In the genomic region with DNA sequence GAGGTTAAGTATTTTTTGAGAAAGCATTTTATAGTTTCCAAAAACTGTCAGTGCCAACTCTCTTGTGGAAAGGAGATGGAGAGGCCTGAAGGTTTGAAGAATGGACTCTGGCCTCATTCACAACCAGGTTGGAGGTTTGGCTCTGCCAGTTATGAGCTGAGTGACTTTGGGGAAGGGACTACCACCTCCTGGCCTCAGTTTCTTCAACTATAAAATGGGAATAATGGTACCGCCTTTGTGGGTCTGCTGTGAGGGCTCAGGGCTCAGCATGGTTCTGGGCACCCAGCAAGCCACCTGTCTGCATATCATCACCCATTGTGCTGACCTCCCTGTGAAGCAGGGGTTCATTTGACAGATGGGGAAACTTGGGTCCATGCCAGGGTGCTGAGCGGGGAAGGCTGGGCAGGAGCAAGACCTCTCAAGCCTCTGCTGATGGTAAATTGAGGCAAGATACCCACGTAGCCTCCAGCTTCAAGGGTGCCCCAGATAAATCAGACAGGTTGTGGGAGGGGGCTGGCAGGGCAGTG, we compare ENCODE assay signal across 23 cellular contexts. TPM values are rescaled to one million over a fixed set of nuclear protein-coding genes. Genes with fewer than 3 reads are reported as not detected.
DNase-seq lines count a peak whose midpoint lies in the region; ATAC-seq, FAIRE-seq and TF ChIP-seq lines count a peak whose summit lies in the region.
"Had no signal": no experiment of that assay in that cellular context is flagged by ENCODE, and none has a peak within 500 bp of the region (broad histone marks: within the 10 kb centered on the region; RNA-seq: fewer than 3 reads in every experiment).

No MANE protein-coding gene starts in this region.

- no peak for TF ChIP-seq CTCF in A549 (IDR thresholded peaks at IDR 0.05)
- TF ChIP-seq CTCF in Panc1 (IDR thresholded peaks at IDR 0.05) = no peak
- no peak for TF ChIP-seq CTCF in H1 (IDR thresholded peaks at IDR 0.05; ENCODE audit: control extremely low read depth in 1 of 3, insufficient read depth in 1 of 3, low read depth in 1 of 3, low read length in 3 of 3)
- TF ChIP-seq CTCF in endodermal cell (conservative IDR thresholded peaks at IDR 0.05) = no peak
- no peak for TF ChIP-seq CTCF in GM20000 (IDR thresholded peaks at IDR 0.05; ENCODE audit: extremely low read depth, missing control alignments)

- FAIRE-seq in A549 (lab: Jason Lieb, UNC) = no peak
- no peak for FAIRE-seq in H1 (lab: Jason Lieb, UNC)
- FAIRE-seq: HTR-8/SVneo had no signal

- H2BK120ac ChIP-seq in H1 (replicated peaks; ENCODE audit: low read depth, low read length) = no peak overlapping the region

- H3K23ac ChIP-seq in H1 (ENCODE audit: insufficient read length) = no peak overlapping the region

- no peak overlapping the region for H3K56ac ChIP-seq in H1 (replicated peaks; ENCODE audit: insufficient read length, low read depth, low read length)

- POLR2A ChIA-PET in A549 (lab: Yijun Ruan, JAX) = interaction anchor here (0.7 to 1.3 kb wide), 3 partner anchors 11 to 40 kb away, joined by 3 to 8 read pairs (median 4); no protein-coding TSS in a partner anchor
- POLR2A ChIA-PET in Panc1 (lab: Charles Lee) = interaction anchor here (0.6 kb wide), 2 partner anchors 38 to 114 kb away, joined by 3 to 4 read pairs; no protein-coding TSS in a partner anchor
- POLR2A ChIA-PET in H1 (lab: Charles Lee; ENCODE audit: partially characterized antibody) = interaction anchor here (1.0 to 2.4 kb wide), 2 partner anchors 11 kb away, joined by 3 to 7 read pairs; no protein-coding TSS in a partner anchor

- H3K9ac ChIP-seq in BLaER1 = no peak overlapping the region
- H3K9ac ChIP-seq in H1 (replicated peaks in 1 of 4; ENCODE audit: extremely low read depth in 1 of 4, low read depth in 3 of 4, low read length in 3 of 4) = no peak overlapping the region
- H3K9ac ChIP-seq in endodermal cell (ENCODE audit: extremely low read depth, low read length, poor library complexity, severe bottlenecking) = no peak overlapping the region

- TF ChIP-seq EP300 in A549 (IDR thresholded peaks at IDR 0.05) = no peak
- no peak for TF ChIP-seq EP300 in H1 (IDR thresholded peaks at IDR 0.05; ENCODE audit: borderline replicate concordance in 1 of 2, low read depth in 2 of 2, low read length in 2 of 2)

- peaks cover 10% of the 10 kb centered on the region for H3K4me1 Mint-ChIP-seq in endodermal cell

- no peak overlapping the region for H3K4ac ChIP-seq in H1 (replicated peaks; ENCODE audit: insufficient read length, low read depth, low read length)

- H3K4me1 ChIP-seq in A549 (peaks cover 100% of the 10 kb centered on the region), BLaER1 (peaks cover 67% of the 10 kb centered on the region), Panc1 (ENCODE audit: control insufficient read depth, insufficient read depth, low read length) (peaks cover 83% of the 10 kb centered on the region), H1 (replicated peaks in 1 of 4; ENCODE audit: control insufficient read depth in 3 of 4, insufficient read depth in 4 of 4, low read length in 3 of 4) (peaks cover 4 to 24% (median 15%) of the 10 kb centered on the region in 4 experiments), endodermal cell (ENCODE audit: control insufficient read depth, insufficient read depth, low read length) (no peaks in the 10 kb centered on the region)

- H3K23me2 ChIP-seq in H1 (ENCODE audit: low read depth, low read length) = peaks cover 12% of the 10 kb centered on the region; the same call in 1 of the 2 replicates

- H2AFZ ChIP-seq in H1 (ENCODE audit: low read length) = no peak overlapping the region

- H3K36me3 ChIP-seq in BLaER1 (no peaks in the 10 kb centered on the region), Panc1 (ENCODE audit: control insufficient read depth, insufficient read depth, low read length) (no peaks in the 10 kb centered on the region), H1 (ENCODE audit: control insufficient read depth in 2 of 4, insufficient read depth in 4 of 4, low read length in 3 of 4) (no peaks in the 10 kb centered on the region), endodermal cell (ENCODE audit: control insufficient read depth, insufficient read depth, low read length) (no peaks in the 10 kb centered on the region)
- H3K36me3 ChIP-seq: ascending aorta, upper lobe of right lung had no signal

- H4K8ac ChIP-seq in H1 (ENCODE audit: extremely low read depth, insufficient read depth, low read length) = no peak overlapping the region

- peak overlapping the region; percentile 99 for H3K4me2 ChIP-seq in A549
- H3K4me2 ChIP-seq in BLaER1 = peak overlapping the region; percentile 66; the same call in 1 of the 2 replicates
- no peak overlapping the region for H3K4me2 ChIP-seq in H1 (ENCODE audit: insufficient read depth in 1 of 2, low read depth in 2 of 2, low read length in 2 of 2)

- no peak overlapping the region for H4K91ac ChIP-seq in H1 (replicated peaks; ENCODE audit: insufficient read length, low read length)

- no peak overlapping the region for H2BK20ac ChIP-seq in H1 (ENCODE audit: low read length)

- intact Hi-C loops in Panc1 (cut with micrococcal nuclease; ENCODE audit: unreplicated experiment) = no loop called here
- intact Hi-C loops in posterior vena cava (cut with DNase I) = no loop called here

- H3K27ac Mint-ChIP-seq in endodermal cell = no peak overlapping the region
- H3K27ac Mint-ChIP-seq: activated naive CD4-positive, alpha-beta T cell treated with anti-CD3 and anti-CD28 coated beads for 36 hours; nephron progenitor cell had no signal

- H3K27me3 ChIP-seq in BLaER1 (peaks cover 34% of the 10 kb centered on the region), Panc1 (ENCODE audit: control insufficient read depth, insufficient read depth, low read length) (no peaks in the 10 kb centered on the region), H1 (replicated peaks in 1 of 4; ENCODE audit: control insufficient read depth in 3 of 4, extremely low read depth in 1 of 4, insufficient read depth in 3 of 4, low read length in 3 of 4) (no peaks in the 10 kb centered on the region; a peak in 2 of 7 replicates), endodermal cell (ENCODE audit: control insufficient read depth, insufficient read depth, low read length, poor library complexity, severe bottlenecking) (peaks cover 26% of the 10 kb centered on the region)

- no peak overlapping the region for H2BK15ac ChIP-seq in H1 (ENCODE audit: low read length)

- H4K20me1 ChIP-seq in BLaER1 = no peaks in the 10 kb centered on the region
- H4K20me1 ChIP-seq in H1 (replicated peaks in 1 of 2; ENCODE audit: control insufficient read depth in 1 of 2, insufficient read depth in 2 of 2, low read length in 2 of 2) = peaks cover 0 to 2% of the 10 kb centered on the region in 2 experiments

- no peak overlapping the region for H3K18ac ChIP-seq in H1 (ENCODE audit: extremely low read depth, low read length)

- H3K79me2 ChIP-seq in H1 (ENCODE audit: control insufficient read depth in 1 of 2, insufficient read depth in 2 of 2, low read length in 2 of 2) = no peaks in the 10 kb centered on the region

- H3K4me3 ChIP-seq in A549 = 0 out of 3 replicates have a peak overlapping the region, but pooled peaks have one; percentile 11
- H3K4me3 ChIP-seq in BLaER1 = no peak overlapping the region
- no peak overlapping the region for H3K4me3 ChIP-seq in Panc1 (ENCODE audit: low read depth in 2 of 2, low read length in 2 of 2)
- no peak overlapping the region for H3K4me3 ChIP-seq in H1 (ENCODE audit: extremely low read depth in 1 of 4, insufficient read depth in 2 of 4, low read depth in 3 of 4, low read length in 4 of 4)
- H3K4me3 ChIP-seq in endodermal cell (ENCODE audit: low read length) = no peak overlapping the region
- H3K4me3 ChIP-seq: ascending aorta, upper lobe of right lung had no signal

- TF ChIP-seq POLR2A in A549 (IDR thresholded peaks at IDR 0.05; ENCODE audit: low read length) (no peak), H1 (IDR thresholded peaks at IDR 0.05; ENCODE audit: control extremely low read depth in 1 of 2, low read depth in 2 of 2, low read length in 2 of 2) (no peak)

- no TSS peak for BruUV-seq in Panc1 (replicated peaks; lab: Mats Ljungman, UMichigan)

- no peak for ATAC-seq in A549
- no peak for ATAC-seq in Panc1

- H3K36me3 Mint-ChIP-seq in endodermal cell (ENCODE audit: low read depth) = no peaks in the 10 kb centered on the region

- H3K27ac ChIP-seq in A549 (peak overlapping the region; percentile 99 to 100), BLaER1 (no peak overlapping the region), Panc1 (ENCODE audit: low read length) (peak overlapping the region; percentile 95), H1 (ENCODE audit: low read depth, low read length) (no peak overlapping the region), endodermal cell (ENCODE audit: low read depth, low read length) (no peak overlapping the region)
- H3K27ac ChIP-seq: ascending aorta, upper lobe of right lung had no signal

- TF ChIP-seq RAD21 in A549 (conservative IDR thresholded peaks at IDR 0.05 in 1 of 2, IDR thresholded peaks at IDR 0.05 in 1 of 2) = no peak
- TF ChIP-seq RAD21 in H1 (IDR thresholded peaks at IDR 0.05 in 1 of 2, conservative IDR thresholded peaks at IDR 0.05 in 1 of 2; ENCODE audit: low read depth in 2 of 2, low read length in 2 of 2) = no peak

- no peak overlapping the region for H3K14ac ChIP-seq in H1 (ENCODE audit: insufficient read length)

- H3K27me3 Mint-ChIP-seq in endodermal cell (ENCODE audit: insufficient read depth) = peaks cover 30% of the 10 kb centered on the region
- H3K27me3 Mint-ChIP-seq: activated CD4-positive, alpha-beta T cell treated with anti-CD3 and anti-CD28 coated beads for 36 hours had no signal

- H3K9me3 Mint-ChIP-seq in endodermal cell = no peaks in the 10 kb centered on the region
- H3K9me3 Mint-ChIP-seq: activated naive CD4-positive, alpha-beta T cell treated with anti-CD3 and anti-CD28 coated beads for 36 hours; nephron progenitor cell had no signal

- whole genome bisulfite sequencing in A549 (ENCODE audit: missing lambda C conversion rate) = 73% methylated on average over 2 of the region's 3 CpGs
- 96% methylated on average over 3 of the region's 3 CpGs; no CpG with 5 or more reads in 1 of the 2 experiments for WGBS in H1 (ENCODE audit: extremely low coverage in 1 of 2, insufficient coverage in 1 of 2, insufficient read length in 1 of 2, insufficient replicate concordance in 2 of 2, low coverage in 1 of 2, low lambda C conversion rate in 2 of 2, missing lambda C conversion rate in 1 of 2), 2 experiments
- WGBS in endodermal cell (ENCODE audit: insufficient coverage in 1 of 2, insufficient read length in 1 of 2), 2 experiments = 85 to 100% methylated on average over 2 to 3 of the region's 3 CpGs

- no peak overlapping the region for H2BK12ac ChIP-seq in H1 (ENCODE audit: low read depth, low read length)

- H3K79me1 ChIP-seq in H1 (ENCODE audit: low read depth, low read length) = no peaks in the 10 kb centered on the region

- no peak overlapping the region for H4K5ac ChIP-seq in H1 (ENCODE audit: insufficient read length, low read depth, low read length)

- no peak overlapping the region for H2BK5ac ChIP-seq in H1 (ENCODE audit: low read depth, low read length)

- CTCF ChIA-PET in A549 (lab: Yijun Ruan, JAX) = interaction anchor here (0.9 to 2.4 kb wide), 5 partner anchors 12 to 142 kb away, joined by 3 to 15 read pairs (median 4); no protein-coding TSS in a partner anchor
- CTCF ChIA-PET in Panc1 (lab: Charles Lee) = interaction anchor here (0.6 kb wide), 1 partner anchor 940 kb away, joined by 4 read pairs; no protein-coding TSS in a partner anchor
- CTCF ChIA-PET in H1 (lab: Charles Lee; ENCODE audit: partially characterized antibody) = interaction anchor here (1.0 to 2.1 kb wide), 6 partner anchors 12 to 181 kb away, joined by 3 to 8 read pairs (median 4); no protein-coding TSS in a partner anchor

- DNase-seq in A549 (ENCODE audit: low read depth in 1 of 2, low spot score in 1 of 2) (no peak), Panc1 (ENCODE audit: low read depth, low spot score) (no peak), H1 (ENCODE audit: low read depth in 1 of 2, low spot score in 2 of 2) (no peak), endodermal cell (no peak), posterior vena cava (ENCODE audit: low spot score) (no peak), AG08395 (ENCODE audit: low spot score) (no peak), GM20000 (ENCODE audit: low spot score) (no peak)
- DNase-seq: activated T-cell treated with anti-CD3 and anti-CD28 coated beads for 4 hours, AML-193, cerebellar nuclear complex, glutamatergic neuron, HCEC 1CT, NCI-H1105 treated with DMSO at 0.1 percent for 48 hours, NCI-H526 treated with DMSO at 0.1 percent for 48 hours, nephron progenitor cell, upper lobe of right lung had no signal

- H3K9me3 ChIP-seq in A549 (no peaks in the 10 kb centered on the region), BLaER1 (no peaks in the 10 kb centered on the region), Panc1 (ENCODE audit: control insufficient read depth, insufficient read depth, low read depth, low read length) (no peaks in the 10 kb centered on the region), H1 (ENCODE audit: insufficient read depth in 2 of 2, low read depth in 1 of 2, low read length in 1 of 2) (no peaks in the 10 kb centered on the region), endodermal cell (ENCODE audit: control insufficient read depth, low read length) (no peaks in the 10 kb centered on the region)
- H3K9me3 ChIP-seq: ascending aorta, upper lobe of right lung had no signal

- no peak overlapping the region for H3K4me3 Mint-ChIP-seq in endodermal cell
- H3K4me3 Mint-ChIP-seq: activated CD4-positive, alpha-beta T cell treated with anti-CD3 and anti-CD28 coated beads for 36 hours; activated naive CD4-positive, alpha-beta T cell treated with anti-CD3 and anti-CD28 coated beads for 36 hours; nephron progenitor cell had no signal

- H2AK5ac ChIP-seq in H1 (ENCODE audit: low read depth, low read length) = no peak overlapping the region

- in situ Hi-C loops in Panc1 (cut with HindIII; ENCODE audit: low pct_unique_long_range_greater_than_20kb, low sequenced_read_pairs) = no loop called here

RNA-seq across cellular contexts. Expression of gene LIF, which starts 3.5 kb away (rescaled TPM):
- polyA plus RNA-seq in A549 (2011; rRNA removed) (54.5 and 64.7 TPM in 2 replicates), A549 (2017; fragmentation: RNase III; extraction: RNeasy Plus Mini Kit Qiagen cat#74134 plus additional on column Dnase treatment) (40.7 to 49.3 TPM (median 44.3 TPM) in 3 replicates), H1 (2011; rRNA removed) (3.3 and 4.1 TPM in 2 replicates)
- 53.0 and 70.6 TPM in 2 replicates for polyA plus RNA-seq in A549 (2012; cell fraction: cytosol; rRNA removed)
- 279 and 384 TPM in 2 replicates for polyA plus RNA-seq in A549 (2012; cell fraction: nucleus; rRNA removed)
- polyA minus RNA-seq in A549 (2011; rRNA and poly(A)+ RNA removed) = 62.7 and 126 TPM in 2 replicates
- total RNA-seq in Panc1 (2021; ENCODE audit: unreplicated experiment) (34.4 TPM), endodermal cell (under 1 TPM; 0.31 to 0.77 TPM), posterior vena cava (1 to 10 TPM; 2.6 to 8.1 TPM)
- polyA plus RNA-seq in Panc1 (2012; ENCODE audit: insufficient read length) = 40.7 TPM
- 3.3 and 3.5 TPM in 2 replicates for total RNA-seq in H1 (2021; fragmentation: NEBNext Ultra II Directional; extraction: Animal tissue kit (Norgen Biotek cat#: 25700))
- polyA plus RNA-seq in H1 (2011; cell fraction: cytosol; rRNA removed) = 4.0 TPM
- polyA plus RNA-seq in H1 (2011; cell fraction: nucleus; rRNA removed) = 16.5 TPM
- 3.5 to 4.5 TPM (median 3.9 TPM) in 4 replicates for polyA plus RNA-seq in H1 (2012, experiment 1 of 2)
- polyA plus RNA-seq in H1 (2012, experiment 2 of 2) = 2.9 TPM
- polyA plus RNA-seq in H1 (2013, experiment 1 of 2) = 2.2 TPM
- 1.8 TPM for polyA plus RNA-seq in H1 (2013, experiment 2 of 2)
- polyA minus RNA-seq in H1 (2011; rRNA and poly(A)+ RNA removed) = 9.4 and 9.6 TPM in 2 replicates
- 6.2 TPM for polyA minus RNA-seq in H1 (2011; cell fraction: cytosol; rRNA and poly(A)+ RNA removed)
- 4.6 TPM for polyA minus RNA-seq in H1 (2011; cell fraction: nucleus; rRNA and poly(A)+ RNA removed)
- 0.78 TPM for polyA plus RNA-seq in endodermal cell (2013, experiment 1 of 2)
- polyA plus RNA-seq in endodermal cell (2013, experiment 2 of 2) = 0.87 TPM
- total RNA-seq: ascending aorta had no signal

RNA-seq across cellular contexts. Expression of gene OSM, which starts 16.5 kb away (rescaled TPM):
- not detected in 2 replicates for polyA plus RNA-seq in A549 (2011; rRNA removed)
- 0.03 and 0.09 TPM in 2 replicates for polyA plus RNA-seq in A549 (2012; cell fraction: cytosol; rRNA removed)
- 0.47 and 0.49 TPM in 2 replicates for polyA plus RNA-seq in A549 (2012; cell fraction: nucleus; rRNA removed)
- not detected in 3 replicates for polyA plus RNA-seq in A549 (2017; fragmentation: RNase III; extraction: RNeasy Plus Mini Kit Qiagen cat#74134 plus additional on column Dnase treatment)
- not detected in 2 replicates for polyA minus RNA-seq in A549 (2011; rRNA and poly(A)+ RNA removed)
- total RNA-seq in Panc1 (2021; ENCODE audit: unreplicated experiment) = not detected
- polyA plus RNA-seq in Panc1 (2012; ENCODE audit: insufficient read length) = not detected
- not detected in 2 replicates for total RNA-seq in H1 (2021; fragmentation: NEBNext Ultra II Directional; extraction: Animal tissue kit (Norgen Biotek cat#: 25700))
- not detected in 2 replicates for polyA plus RNA-seq in H1 (2011; rRNA removed)
- not detected for polyA plus RNA-seq in H1 (2011; cell fraction: cytosol; rRNA removed)
- not detected for polyA plus RNA-seq in H1 (2011; cell fraction: nucleus; rRNA removed)
- polyA plus RNA-seq in H1 (2012, experiment 1 of 2) = not detected in 4 replicates
- polyA plus RNA-seq in H1 (2012, experiment 2 of 2) = not detected
- not detected for polyA plus RNA-seq in H1 (2013, experiment 1 of 2)
- not detected for polyA plus RNA-seq in H1 (2013, experiment 2 of 2)
- polyA minus RNA-seq in H1 (2011; rRNA and poly(A)+ RNA removed) = not detected in 2 replicates
- not detected for polyA minus RNA-seq in H1 (2011; cell fraction: cytosol; rRNA and poly(A)+ RNA removed)
- polyA minus RNA-seq in H1 (2011; cell fraction: nucleus; rRNA and poly(A)+ RNA removed) = not detected
- not detected for total RNA-seq in endodermal cell
- polyA plus RNA-seq in endodermal cell (2013, experiment 1 of 2) = not detected
- polyA plus RNA-seq in endodermal cell (2013, experiment 2 of 2) = not detected
- 1 to 10 TPM; 1.0 to 2.0 TPM for total RNA-seq in posterior vena cava
- total RNA-seq: ascending aorta, fibroblast of lung, progenitor cell of endocrine pancreas had no signal
- polyA plus RNA-seq: fibroblast of lung had no signal

RNA-seq across cellular contexts. Expression of gene CASTOR1, which starts 39.2 kb away (rescaled TPM):
- 11.3 and 12.2 TPM in 2 replicates for polyA plus RNA-seq in A549 (2011; rRNA removed)
- polyA plus RNA-seq in A549 (2012; cell fraction: cytosol; rRNA removed) = 15.9 and 17.8 TPM in 2 replicates
- polyA plus RNA-seq in A549 (2012; cell fraction: nucleus; rRNA removed) = 32.2 and 52.9 TPM in 2 replicates
- 4.7 to 6.6 TPM (median 5.5 TPM) in 3 replicates for polyA plus RNA-seq in A549 (2017; fragmentation: RNase III; extraction: RNeasy Plus Mini Kit Qiagen cat#74134 plus additional on column Dnase treatment)
- 6.0 and 9.2 TPM in 2 replicates for polyA minus RNA-seq in A549 (2011; rRNA and poly(A)+ RNA removed)
- 6.7 TPM for total RNA-seq in Panc1 (2021; ENCODE audit: unreplicated experiment)
- 16.2 TPM for polyA plus RNA-seq in Panc1 (2012; ENCODE audit: insufficient read length)
- 8.4 and 10.3 TPM in 2 replicates for total RNA-seq in H1 (2021; fragmentation: NEBNext Ultra II Directional; extraction: Animal tissue kit (Norgen Biotek cat#: 25700))
- polyA plus RNA-seq in H1 (2011; rRNA removed) = 36.0 and 44.6 TPM in 2 replicates
- 22.6 TPM for polyA plus RNA-seq in H1 (2011; cell fraction: cytosol; rRNA removed)
- polyA plus RNA-seq in H1 (2011; cell fraction: nucleus; rRNA removed) = 27.5 TPM
- polyA plus RNA-seq in H1 (2012, experiment 1 of 2) = 3.7 to 12.4 TPM (median 11.3 TPM) in 4 replicates
- polyA plus RNA-seq in H1 (2012, experiment 2 of 2) = 10.9 TPM
- 9.5 TPM for polyA plus RNA-seq in H1 (2013, experiment 1 of 2)
- polyA plus RNA-seq in H1 (2013, experiment 2 of 2) = 10.2 TPM
- 8.2 and 8.5 TPM in 2 replicates for polyA minus RNA-seq in H1 (2011; rRNA and poly(A)+ RNA removed)
- polyA minus RNA-seq in H1 (2011; cell fraction: cytosol; rRNA and poly(A)+ RNA removed) = 3.8 TPM
- 8.7 TPM for polyA minus RNA-seq in H1 (2011; cell fraction: nucleus; rRNA and poly(A)+ RNA removed)
- 10 to 100 TPM; 19.2 to 19.5 TPM for total RNA-seq in endodermal cell
- polyA plus RNA-seq in endodermal cell (2013, experiment 1 of 2) = 8.4 TPM
- polyA plus RNA-seq in endodermal cell (2013, experiment 2 of 2) = 10.1 TPM
- total RNA-seq in posterior vena cava = 10 to 100 TPM in 1 of 2 donors, 1 to 10 TPM in 1; 9.8 to 14.3 TPM

Comparison
In these comparisons a context has a peak if more than half of its experiments do, and no peak if none do; other contexts are left out.
1. H3K27ac ChIP-seq: peak in A549 (2 of 2) and Panc1 (single experiment); none in BLaER1 (single experiment), H1 (single experiment) and endodermal cell (single experiment).
2. H3K4me2 ChIP-seq: peak in A549 (single experiment) and BLaER1 (single experiment); none in H1 (0 of 2).
3. Of the 18 proteins assayed by ChIP-seq in both H1 and A549: peak only in H1: KDM1A; only in A549: none; in both: none; in neither: 16; mixed calls (peak in some experiments, not most) for 1.